2 cellular contexts compared by ENCODE assay signal in the genomic region with DNA sequence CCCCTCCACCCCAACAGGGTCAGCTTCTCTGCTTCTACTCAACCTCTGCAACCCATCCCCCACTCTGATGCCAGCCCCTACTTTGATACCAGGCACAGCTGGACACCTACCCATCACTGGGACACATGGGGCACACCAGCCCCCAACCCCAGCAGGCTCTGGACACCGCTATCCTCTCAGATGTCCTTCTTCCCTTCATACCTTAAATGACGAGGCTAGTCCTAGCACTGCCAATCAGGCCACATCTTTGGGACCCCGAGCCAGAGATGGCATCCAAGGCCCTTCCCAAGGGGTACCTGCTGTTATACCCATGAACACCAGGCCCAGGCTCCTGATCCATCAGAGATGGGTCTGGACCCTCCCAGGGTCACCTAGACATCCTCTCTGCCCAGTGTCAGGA.
TF ChIP-seq lines count a peak whose summit lies in the region.

No MANE protein-coding gene starts in this region.

TF ChIP-seq in IMR-90, 13 proteins besides CTCF, POLR2A, EP300 and RAD21:
- TF ChIP-seq CHD1 (IDR thresholded peaks at IDR 0.05; ENCODE audit: low read depth, low read length) (no peak), MAZ (IDR thresholded peaks at IDR 0.05; ENCODE audit: borderline replicate concordance, low read depth, low read length) (no peak), MXI1 (IDR thresholded peaks at IDR 0.05; ENCODE audit: borderline replicate concordance, low read depth, low read length) (no peak), NFE2L2 (IDR thresholded peaks at IDR 0.05; ENCODE audit: low read depth, low read length) (no peak), MAFK (IDR thresholded peaks at IDR 0.05; ENCODE audit: low read depth, low read length) (no peak), RCOR1 (IDR thresholded peaks at IDR 0.05; ENCODE audit: insufficient replicate concordance, low read length) (no peak), SMC3 (IDR thresholded peaks at IDR 0.05; ENCODE audit: low read depth, low read length) (no peak), CEBPB (IDR thresholded peaks at IDR 0.05; ENCODE audit: low read depth, low read length) (no peak), BHLHE40 (IDR thresholded peaks at IDR 0.05; ENCODE audit: low read depth, low read length) (no peak), RFX5 (IDR thresholded peaks at IDR 0.05; ENCODE audit: low read depth, low read length) (no peak), FOS (IDR thresholded peaks at IDR 0.05; ENCODE audit: low read depth, low read length) (no peak)
- TF ChIP-seq, protein P1, sequence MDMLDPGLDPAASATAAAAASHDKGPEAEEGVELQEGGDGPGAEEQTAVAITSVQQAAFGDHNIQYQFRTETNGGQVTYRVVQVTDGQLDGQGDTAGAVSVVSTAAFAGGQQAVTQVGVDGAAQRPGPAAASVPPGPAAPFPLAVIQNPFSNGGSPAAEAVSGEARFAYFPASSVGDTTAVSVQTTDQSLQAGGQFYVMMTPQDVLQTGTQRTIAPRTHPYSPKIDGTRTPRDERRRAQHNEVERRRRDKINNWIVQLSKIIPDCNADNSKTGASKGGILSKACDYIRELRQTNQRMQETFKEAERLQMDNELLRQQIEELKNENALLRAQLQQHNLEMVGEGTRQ (IDR thresholded peaks at IDR 0.05; ENCODE audit: low read depth, low read length) = no peak
- TF ChIP-seq, protein P2, sequence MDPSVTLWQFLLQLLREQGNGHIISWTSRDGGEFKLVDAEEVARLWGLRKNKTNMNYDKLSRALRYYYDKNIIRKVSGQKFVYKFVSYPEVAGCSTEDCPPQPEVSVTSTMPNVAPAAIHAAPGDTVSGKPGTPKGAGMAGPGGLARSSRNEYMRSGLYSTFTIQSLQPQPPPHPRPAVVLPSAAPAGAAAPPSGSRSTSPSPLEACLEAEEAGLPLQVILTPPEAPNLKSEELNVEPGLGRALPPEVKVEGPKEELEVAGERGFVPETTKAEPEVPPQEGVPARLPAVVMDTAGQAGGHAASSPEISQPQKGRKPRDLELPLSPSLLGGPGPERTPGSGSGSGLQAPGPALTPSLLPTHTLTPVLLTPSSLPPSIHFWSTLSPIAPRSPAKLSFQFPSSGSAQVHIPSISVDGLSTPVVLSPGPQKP (IDR thresholded peaks at IDR 0.05; ENCODE audit: borderline replicate concordance, low read depth, low read length) = no peak
TF ChIP-seq in IMR-90: peak in this region for 0.

TF ChIP-seq in H1, 55 proteins besides CTCF, POLR2A, EP300 and RAD21:
- TF ChIP-seq TAF1 (IDR thresholded peaks at IDR 0.05; ENCODE audit: low read depth, low read length) = no peak
- no peak for TF ChIP-seq RXRA (IDR thresholded peaks at IDR 0.05; ENCODE audit: insufficient read depth, low read depth, low read length)
- TF ChIP-seq EZH2 (IDR thresholded peaks at IDR 0.05; ENCODE audit: low read depth, low read length, severe bottlenecking) = no peak
- TF ChIP-seq SUZ12 (IDR thresholded peaks at IDR 0.05; ENCODE audit: low read length) = no peak
- TF ChIP-seq CREB1 (IDR thresholded peaks at IDR 0.05) = no peak
- TF ChIP-seq, protein P3, sequence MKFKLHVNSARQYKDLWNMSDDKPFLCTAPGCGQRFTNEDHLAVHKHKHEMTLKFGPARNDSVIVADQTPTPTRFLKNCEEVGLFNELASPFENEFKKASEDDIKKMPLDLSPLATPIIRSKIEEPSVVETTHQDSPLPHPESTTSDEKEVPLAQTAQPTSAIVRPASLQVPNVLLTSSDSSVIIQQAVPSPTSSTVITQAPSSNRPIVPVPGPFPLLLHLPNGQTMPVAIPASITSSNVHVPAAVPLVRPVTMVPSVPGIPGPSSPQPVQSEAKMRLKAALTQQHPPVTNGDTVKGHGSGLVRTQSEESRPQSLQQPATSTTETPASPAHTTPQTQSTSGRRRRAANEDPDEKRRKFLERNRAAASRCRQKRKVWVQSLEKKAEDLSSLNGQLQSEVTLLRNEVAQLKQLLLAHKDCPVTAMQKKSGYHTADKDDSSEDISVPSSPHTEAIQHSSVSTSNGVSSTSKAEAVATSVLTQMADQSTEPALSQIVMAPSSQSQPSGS (IDR thresholded peaks at IDR 0.05; ENCODE audit: low read length) = no peak
- TF ChIP-seq ZNF274 (IDR thresholded peaks at IDR 0.05; ENCODE audit: borderline replicate concordance, extremely low read depth, low read length) = no peak
- no peak for TF ChIP-seq TEAD4 (IDR thresholded peaks at IDR 0.05; ENCODE audit: low read depth, low read length)
- no peak for TF ChIP-seq RFX5 (IDR thresholded peaks at IDR 0.05; ENCODE audit: borderline replicate concordance, low read depth, low read length)
- no peak for TF ChIP-seq JUN (IDR thresholded peaks at IDR 0.05; ENCODE audit: low read depth, low read length)
- no peak for TF ChIP-seq GTF2F1 (IDR thresholded peaks at IDR 0.05; ENCODE audit: borderline replicate concordance, low read depth, low read length)
